8 cellular contexts compared by ENCODE assay signal in genomic region chr17:3534881-3535252, GRCh38. TPM values are rescaled to one million over a fixed set of nuclear protein-coding genes. Genes with fewer than 3 reads are reported as not detected.
DNase-seq lines count a peak whose midpoint lies in the region; ATAC-seq and TF ChIP-seq lines count a peak whose summit lies in the region.

No MANE protein-coding gene starts in this region.

- no peaks in the 10 kb centered on the region for H3K9me3 Mint-ChIP-seq in naive B cell

- peaks cover 5 to 13% (median 13%) of the 10 kb centered on the region in 3 donors for H3K4me1 Mint-ChIP-seq in naive B cell

- peak overlapping the region in 1 of 6 donors; percentile 49 for H3K27ac Mint-ChIP-seq in naive B cell

- H3K27ac ChIP-seq in HEK293 (ENCODE audit: extremely low read depth, low read depth, low read length) (no peak overlapping the region), colonic mucosa (no peak overlapping the region), prostate gland (no peak overlapping the region)

- TF ChIP-seq POLR2A in prostate gland (IDR thresholded peaks at IDR 0.05): no peak

- no peak overlapping the region for H3K9ac ChIP-seq in colonic mucosa (ENCODE audit: low read depth in 2 of 2, low read length in 2 of 2)

- H3K4me3 ChIP-seq in HEK293 (ENCODE audit: low read depth, low read length): no peak overlapping the region
- H3K4me3 ChIP-seq in colonic mucosa: no peak overlapping the region
- H3K4me3 ChIP-seq in prostate gland: no peak overlapping the region

- H3K36me3 Mint-ChIP-seq in naive B cell: no peaks in the 10 kb centered on the region

- CTCF ChIA-PET in HEK293 (lab: Yijun Ruan, JAX): interaction anchor here (0.5 kb wide), 1 partner anchor 552 kb away, joined by 3 read pairs; no protein-coding TSS in a partner anchor

- H3K27me3 ChIP-seq in colonic mucosa: no peaks in the 10 kb centered on the region
- no peaks in the 10 kb centered on the region for H3K27me3 ChIP-seq in prostate gland (replicated peaks; ENCODE audit: insufficient read depth)

- 28% methylated on average over 3 of the region's 3 CpGs for WGBS in prostate gland

- peak in 1 of 2 donors; percentile 23 for ATAC-seq in naive B cell (ENCODE audit: low read depth in 2 of 2)
- no peak for ATAC-seq in HG03432 (IDR thresholded peaks at IDR 0.05; ENCODE audit: unreplicated experiment)
- no peak for ATAC-seq in GM18870 (IDR thresholded peaks at IDR 0.05; ENCODE audit: unreplicated experiment)
- ATAC-seq in GM18519 (IDR thresholded peaks at IDR 0.05; ENCODE audit: low FRiP score, unreplicated experiment): no peak

- POLR2A ChIA-PET in HEK293 (lab: Yijun Ruan, JAX): no interaction called here

- intact Hi-C loops in colonic mucosa (cut with DNase I) (loop anchor here (10.0 kb wide), 1 partner anchor 110 kb away; no protein-coding TSS in a partner anchor), prostate gland (cut with DNase I) (no loop called here)

- H3K4me1 ChIP-seq in HEK293 (ENCODE audit: control insufficient read depth, insufficient read depth, low read length) (no peaks in the 10 kb centered on the region), colonic mucosa (no peaks in the 10 kb centered on the region), prostate gland (replicated peaks) (no peaks in the 10 kb centered on the region)

- H3K27me3 Mint-ChIP-seq in naive B cell: peaks cover 4 to 24% (median 9%) of the 10 kb centered on the region in 3 donors

- no peaks in the 10 kb centered on the region for H3K9me3 ChIP-seq in HEK293 (ENCODE audit: control insufficient read depth, insufficient read depth, low read depth, low read length)
- H3K9me3 ChIP-seq in colonic mucosa: no peaks in the 10 kb centered on the region
- no peaks in the 10 kb centered on the region for H3K9me3 ChIP-seq in prostate gland

- H3K4me3 Mint-ChIP-seq in naive B cell: peak overlapping the region in 5 of 8 donors; percentile 13 to 54 (median 37)

- DNase-seq in Ammon's horn (ENCODE audit: low spot score) (peak; percentile 87), colonic mucosa (peak; percentile 41), naive B cell (no peak), prostate gland (ENCODE audit: low spot score) (no peak)

- H3K36me3 ChIP-seq in HEK293 (ENCODE audit: control insufficient read depth in 2 of 2, insufficient read depth in 1 of 2, low read length in 2 of 2) (no peaks in the 10 kb centered on the region), colonic mucosa (no peaks in the 10 kb centered on the region), prostate gland (no peaks in the 10 kb centered on the region)

- TF ChIP-seq CTCF in HEK293 (tag by site-specific recombination; IDR thresholded peaks at IDR 0.05): no peak
- no peak for TF ChIP-seq CTCF in colonic mucosa (IDR thresholded peaks at IDR 0.05)
- TF ChIP-seq CTCF in prostate gland (IDR thresholded peaks at IDR 0.05): no peak

TF ChIP-seq in HEK293, 187 proteins besides CTCF, POLR2A, EP300 and RAD21:
- no peak for TF ChIP-seq PRDM1 (tag by site-specific recombination; IDR thresholded peaks at IDR 0.05)
- no peak for TF ChIP-seq ZNF146 (tag by site-specific recombination; IDR thresholded peaks at IDR 0.05)
- TF ChIP-seq ZNF544 (tag by site-specific recombination; IDR thresholded peaks at IDR 0.05): no peak
- peak; percentile 61 for TF ChIP-seq KLF1 (tag by site-specific recombination; IDR thresholded peaks at IDR 0.05)
- no peak for TF ChIP-seq PRDM2 (tag by site-specific recombination; IDR thresholded peaks at IDR 0.05; ENCODE audit: borderline replicate concordance)
- TF ChIP-seq SP3 (tag by site-specific recombination; IDR thresholded peaks at IDR 0.05): peak; percentile 41; the same call in 1 of the 2 replicates
- no peak for TF ChIP-seq ZNF426 (tag by site-specific recombination; IDR thresholded peaks at IDR 0.05)

RNA-seq across cellular contexts. Expression of gene TRPV3, which starts 22.7 kb away (rescaled TPM):
- total RNA-seq in colonic mucosa (1 to 10 TPM; 2.3 to 7.4 TPM), prostate gland (10 to 100 TPM in 1 of 2 donors, not detected in 1; 10.5 TPM)
- polyA plus RNA-seq in naive B cell (ENCODE audit: low read depth in 6 of 6): under 1 TPM in 2 of 6 donors, not detected in 4; 0.19 to 0.21 TPM

RNA-seq across cellular contexts. Expression of gene ASPA, which starts 59.1 kb away (rescaled TPM):
- 1 to 10 TPM in 1 of 2 donors, under 1 TPM in 1; 0.59 to 2.0 TPM for total RNA-seq in colonic mucosa
- polyA plus RNA-seq in naive B cell (ENCODE audit: low read depth in 6 of 6): not detected
- total RNA-seq in prostate gland: 1 to 10 TPM in 1 of 2 donors, under 1 TPM in 1; 0.46 to 3.5 TPM

Comparison
In these comparisons a context has a peak if more than half of its experiments do, and no peak if none do; other contexts are left out.
1. DNase-seq: peak in Ammon's horn (single experiment) and colonic mucosa (single experiment); none in naive B cell (single experiment) and prostate gland (single experiment).